10 cellular contexts compared by ENCODE assay signal in the genomic region with DNA sequence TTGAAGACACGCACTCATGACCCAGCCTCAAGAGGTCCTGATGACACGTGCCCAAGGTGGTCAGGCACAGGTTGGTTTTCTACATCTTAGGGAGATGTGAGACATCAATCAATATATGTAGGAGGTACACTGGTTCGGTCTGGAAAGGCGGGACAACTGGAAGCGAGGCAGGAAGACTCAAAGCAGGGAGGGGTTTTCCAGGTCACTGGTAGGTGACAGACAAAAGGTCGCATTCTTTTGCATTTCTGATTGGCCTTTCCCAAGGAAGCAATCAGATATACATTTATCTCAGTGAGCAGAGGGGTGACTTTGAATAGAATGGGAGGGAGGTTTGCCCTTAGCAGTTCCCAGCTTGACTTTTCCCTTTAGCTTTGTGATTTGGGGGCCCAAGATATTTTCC. TPM values are rescaled to one million over a fixed set of nuclear protein-coding genes. Genes with fewer than 3 reads are reported as not detected.
"Had no signal": no experiment of that assay in that cellular context is flagged by ENCODE, and none has a peak within 500 bp of the region (broad histone marks: within the 10 kb centered on the region; RNA-seq: fewer than 3 reads in every experiment).

No MANE protein-coding gene starts in this region.

- H3K4me1 Mint-ChIP-seq: IgD-negative memory B cell had no signal

- DNase-seq: GOT3, H9, HCEC 1CT, KBM-7 had no signal

- FAIRE-seq: H54, HepG2 had no signal

- ATAC-seq: HepG2 had no signal

- H3K9ac ChIP-seq: KMS-11 had no signal

- H3K4me2 ChIP-seq: KMS-11 had no signal

- H3K9me3 Mint-ChIP-seq: H9 had no signal

- H3K4me3 Mint-ChIP-seq: IgD-negative memory B cell had no signal

- H3K27ac ChIP-seq: HL-60, KMS-11 had no signal

- H3K27me3 Mint-ChIP-seq: IgD-negative memory B cell had no signal

RNA-seq across cellular contexts. Expression of a gene that starts 38.6 kb away (rescaled TPM):
- total RNA-seq: HT1080 had no signal
- polyA plus RNA-seq: IgD-negative memory B cell had no signal
